1 cellular context compared by ENCODE assay signal in genomic region chr5:1041225-1042186, GRCh38.
A peak's percentile ranks its signal among the peaks of the same experiment; 100 is the strongest.
TF ChIP-seq lines count a peak whose summit lies in the region.

No MANE protein-coding gene starts in this region.

TF ChIP-seq in HEK293, 187 proteins besides CTCF, POLR2A, EP300 and RAD21 (continued from another document):
- TF ChIP-seq ZNF677 (tag by site-specific recombination; IDR thresholded peaks at IDR 0.05) (no peak), ZNF626 (tag by site-specific recombination; IDR thresholded peaks at IDR 0.05) (no peak), ZNF18 (tag by site-specific recombination; IDR thresholded peaks at IDR 0.05) (peak; percentile 96), ZNF23 (tag by site-specific recombination; IDR thresholded peaks at IDR 0.05; ENCODE audit: borderline replicate concordance) (no peak; the same call in 1 of the 2 replicates), EGR2 (tag by site-specific recombination; IDR thresholded peaks at IDR 0.05; ENCODE audit: low read depth) (peak; percentile 96), PRDM1 (tag by site-specific recombination; IDR thresholded peaks at IDR 0.05) (peak; percentile 89), SP7 (tag by site-specific recombination; IDR thresholded peaks at IDR 0.05) (peak; percentile 10; the same call in 1 of the 2 replicates), ZNF747 (tag by site-specific recombination; IDR thresholded peaks at IDR 0.05) (peak; percentile 8; the same call in 1 of the 2 replicates), ZNF24 (tag by site-specific recombination; IDR thresholded peaks at IDR 0.05) (0 out of 2 replicates have a peak, but pooled peaks have one; percentile 39)
